Comparison of ENCODE assay signal across 1 cellular context in the genomic region with DNA sequence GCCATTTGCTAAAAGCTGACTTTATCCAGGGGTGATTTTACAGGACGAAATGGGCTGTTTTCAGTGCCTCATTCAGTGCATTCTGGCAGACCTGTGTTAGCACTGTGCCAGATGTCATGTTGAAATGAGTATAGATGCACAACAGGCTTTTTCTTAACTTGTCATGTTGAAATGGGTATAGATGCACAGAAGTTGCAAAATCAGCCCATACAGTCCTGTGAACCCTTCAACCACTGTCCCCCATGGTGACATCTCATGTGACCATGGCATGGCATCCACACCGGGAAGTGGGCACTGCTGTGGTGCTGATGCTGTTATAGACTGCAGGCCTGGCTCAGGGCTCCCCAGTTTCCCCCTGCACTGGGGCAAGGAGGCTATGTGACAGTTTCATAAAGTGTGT.
TF ChIP-seq lines count a peak whose summit lies in the region.

No MANE protein-coding gene starts in this region.

TF ChIP-seq in SK-N-SH treated with all-trans-retinoic acid at 6 μM for 48 hours, 23 proteins besides CTCF, POLR2A, EP300 and RAD21:
- TF ChIP-seq CREB5 (CRISPR knock-in tag; IDR thresholded peaks at IDR 0.05; ENCODE audit: low read depth) (no peak), BACH2 (CRISPR knock-in tag; IDR thresholded peaks at IDR 0.05; ENCODE audit: borderline replicate concordance) (no peak), ZNF565 (CRISPR knock-in tag; conservative IDR thresholded peaks at IDR 0.05; ENCODE audit: low read depth) (no peak), TOX (CRISPR knock-in tag; IDR thresholded peaks at IDR 0.05; ENCODE audit: borderline replicate concordance) (no peak), CSDC2 (CRISPR knock-in tag; IDR thresholded peaks at IDR 0.05) (no peak), ZC3H10 (CRISPR knock-in tag; IDR thresholded peaks at IDR 0.05) (no peak), SNAI2 (CRISPR knock-in tag; IDR thresholded peaks at IDR 0.05) (no peak), ZNF8 (CRISPR knock-in tag; IDR thresholded peaks at IDR 0.05) (no peak), ISL1 (CRISPR knock-in tag; IDR thresholded peaks at IDR 0.05) (no peak), TCF4 (CRISPR knock-in tag; IDR thresholded peaks at IDR 0.05; ENCODE audit: borderline replicate concordance) (no peak), ZFP30 (CRISPR knock-in tag; IDR thresholded peaks at IDR 0.05) (no peak), PATZ1 (CRISPR knock-in tag; IDR thresholded peaks at IDR 0.05; ENCODE audit: borderline replicate concordance) (no peak), PPARA (CRISPR knock-in tag; IDR thresholded peaks at IDR 0.05; ENCODE audit: borderline replicate concordance) (no peak), GLIS3 (CRISPR knock-in tag; IDR thresholded peaks at IDR 0.05) (no peak), RARB (CRISPR knock-in tag; IDR thresholded peaks at IDR 0.05) (no peak), ZFP3 (CRISPR knock-in tag; IDR thresholded peaks at IDR 0.05) (no peak), ARNTL (CRISPR knock-in tag; IDR thresholded peaks at IDR 0.05; ENCODE audit: borderline replicate concordance, low read depth) (no peak), ESRRG (CRISPR knock-in tag; IDR thresholded peaks at IDR 0.05) (no peak)
- TF ChIP-seq, protein P1, sequence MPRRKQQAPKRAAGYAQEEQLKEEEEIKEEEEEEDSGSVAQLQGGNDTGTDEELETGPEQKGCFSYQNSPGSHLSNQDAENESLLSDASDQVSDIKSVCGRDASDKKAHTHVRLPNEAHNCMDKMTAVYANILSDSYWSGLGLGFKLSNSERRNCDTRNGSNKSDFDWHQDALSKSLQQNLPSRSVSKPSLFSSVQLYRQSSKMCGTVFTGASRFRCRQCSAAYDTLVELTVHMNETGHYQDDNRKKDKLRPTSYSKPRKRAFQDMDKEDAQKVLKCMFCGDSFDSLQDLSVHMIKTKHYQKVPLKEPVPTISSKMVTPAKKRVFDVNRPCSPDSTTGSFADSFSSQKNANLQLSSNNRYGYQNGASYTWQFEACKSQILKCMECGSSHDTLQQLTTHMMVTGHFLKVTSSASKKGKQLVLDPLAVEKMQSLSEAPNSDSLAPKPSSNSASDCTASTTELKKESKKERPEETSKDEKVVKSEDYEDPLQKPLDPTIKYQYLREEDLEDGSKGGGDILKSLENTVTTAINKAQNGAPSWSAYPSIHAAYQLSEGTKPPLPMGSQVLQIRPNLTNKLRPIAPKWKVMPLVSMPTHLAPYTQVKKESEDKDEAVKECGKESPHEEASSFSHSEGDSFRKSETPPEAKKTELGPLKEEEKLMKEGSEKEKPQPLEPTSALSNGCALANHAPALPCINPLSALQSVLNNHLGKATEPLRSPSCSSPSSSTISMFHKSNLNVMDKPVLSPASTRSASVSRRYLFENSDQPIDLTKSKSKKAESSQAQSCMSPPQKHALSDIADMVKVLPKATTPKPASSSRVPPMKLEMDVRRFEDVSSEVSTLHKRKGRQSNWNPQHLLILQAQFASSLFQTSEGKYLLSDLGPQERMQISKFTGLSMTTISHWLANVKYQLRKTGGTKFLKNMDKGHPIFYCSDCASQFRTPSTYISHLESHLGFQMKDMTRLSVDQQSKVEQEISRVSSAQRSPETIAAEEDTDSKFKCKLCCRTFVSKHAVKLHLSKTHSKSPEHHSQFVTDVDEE (CRISPR knock-in tag; IDR thresholded peaks at IDR 0.05) = no peak
